Comparison of ENCODE assay signal across 9 cellular contexts in genomic region chr19:39246951-39247669, GRCh38. TPM values are rescaled to one million over a fixed set of nuclear protein-coding genes. Genes with fewer than 3 reads are reported as not detected.
DNase-seq lines count a peak whose midpoint lies in the region; ATAC-seq and TF ChIP-seq lines count a peak whose summit lies in the region.
"Had no signal": no experiment of that assay in that cellular context is flagged by ENCODE, and none has a peak within 500 bp of the region (broad histone marks: within the 10 kb centered on the region; RNA-seq: fewer than 3 reads in every experiment).

No MANE protein-coding gene starts in this region.

- no peak for TF ChIP-seq CTCF in transverse colon (IDR thresholded peaks at IDR 0.05)

- no peaks in the 10 kb centered on the region for H3K36me3 ChIP-seq in transverse colon

- peak; percentile 52 for ATAC-seq in activated naive CD8-positive, alpha-beta T cell treated with anti-CD3 and anti-CD28 coated beads, Interleukin-2, amount 10 ng/mL, durations not matched to agents 7 days and 5 days (ENCODE audit: low read depth)
- peak; percentile 42 for ATAC-seq in left colon

- peaks cover 0 to 10% (median 9%) of the 10 kb centered on the region in 4 donors for H3K4me1 ChIP-seq in transverse colon

- peaks cover 2% of the 10 kb centered on the region for H3K4me1 Mint-ChIP-seq in activated naive CD8-positive, alpha-beta T cell treated with anti-CD3 and anti-CD28 coated beads, Interleukin-2, amount 10 ng/mL, durations not matched to agents 7 days and 5 days

- H3K27me3 ChIP-seq in transverse colon, result peaks cover 51% of the 10 kb centered on the region

- TF ChIP-seq POLR2A in transverse colon (IDR thresholded peaks at IDR 0.05), result no peak

- POLR2A ChIA-PET in activated naive CD8-positive, alpha-beta T cell treated with anti-CD3 and anti-CD28 coated beads, Interleukin-2, amount 10 ng/mL, durations not matched to agents 7 days and 5 days (lab: Charles Lee), result no interaction called here

- peak overlapping the region; percentile 22 for H3K4me3 Mint-ChIP-seq in activated naive CD8-positive, alpha-beta T cell treated with anti-CD3 and anti-CD28 coated beads, Interleukin-2, amount 10 ng/mL, durations not matched to agents 7 days and 5 days

- no peak overlapping the region for H3K4me3 ChIP-seq in transverse colon

- H3K9me3 ChIP-seq in transverse colon, result no peaks in the 10 kb centered on the region

- H3K27me3 Mint-ChIP-seq in activated naive CD8-positive, alpha-beta T cell treated with anti-CD3 and anti-CD28 coated beads, Interleukin-2, amount 10 ng/mL, durations not matched to agents 7 days and 5 days, result peaks cover 8% of the 10 kb centered on the region

- 39% methylated on average over 21 of the region's 42 CpGs; no CpG with 5 or more reads in 1 of the 2 donors for WGBS in transverse colon (ENCODE audit: low coverage in 1 of 2), 2 donors

- H3K36me3 Mint-ChIP-seq in activated naive CD8-positive, alpha-beta T cell treated with anti-CD3 and anti-CD28 coated beads, Interleukin-2, amount 10 ng/mL, durations not matched to agents 7 days and 5 days, result no peaks in the 10 kb centered on the region

- DNase-seq in activated effector memory CD4-positive, alpha-beta T cell treated with anti-CD3 and anti-CD28 coated beads, Interleukin-2, amount 50 U/mL, for 16 hours, result peak; percentile 77
- DNase-seq in activated effector memory CD4-positive, alpha-beta T cell treated with Interleukin-2 at 50 U/mL for 16 hours, result no peak
- DNase-seq in activated naive CD8-positive, alpha-beta T cell treated with anti-CD3 and anti-CD28 coated beads, Interleukin-2, amount 10 ng/mL, durations not matched to agents 7 days and 5 days, result peak; percentile 39
- DNase-seq in left colon, result peak in 1 of 2 donors; percentile 24
- DNase-seq in transverse colon, result peak; percentile 16
- DNase-seq in cerebellar nuclear complex (lab: John Stamatoyannopoulos, UW), result no peak
- no peak for DNase-seq in T1000 (lab: John Stamatoyannopoulos, UW)
- DNase-seq in NCI-H2196 (lab: John Stamatoyannopoulos, UW; ENCODE audit: unreplicated experiment), result no peak
- DNase-seq: DND-41 had no signal

- TF ChIP-seq EP300 in transverse colon (IDR thresholded peaks at IDR 0.05; ENCODE audit: low read depth), result no peak

- intact Hi-C loops in left colon (cut with DNase I, micrococcal nuclease) (no loop called here), transverse colon (cut with DNase I; ENCODE audit: low total_unique reads) (no loop called here)

- in situ Hi-C loops in transverse colon (cut with MboI; ENCODE audit: low pct_ligation_motif_present in 1 of 4, low pct_unique_long_range_greater_than_20kb in 1 of 4, low sequenced_read_pairs in 3 of 4), result no loop called here

- no peak overlapping the region for H3K27ac ChIP-seq in transverse colon

- H3K27ac Mint-ChIP-seq in activated naive CD8-positive, alpha-beta T cell treated with anti-CD3 and anti-CD28 coated beads, Interleukin-2, amount 10 ng/mL, durations not matched to agents 7 days and 5 days, result no peak overlapping the region

- no peaks in the 10 kb centered on the region for H3K9me3 Mint-ChIP-seq in activated naive CD8-positive, alpha-beta T cell treated with anti-CD3 and anti-CD28 coated beads, Interleukin-2, amount 10 ng/mL, durations not matched to agents 7 days and 5 days

RNA-seq across cellular contexts. Expression of gene IFNL4, which starts 1.5 kb away (rescaled TPM):
- total RNA-seq in activated naive CD8-positive, alpha-beta T cell treated with anti-CD3 and anti-CD28 coated beads, Interleukin-2, amount 10 ng/mL, durations not matched to agents 7 days and 5 days, result not detected
- total RNA-seq in left colon (not detected), transverse colon (not detected)

RNA-seq across cellular contexts. Expression of gene IFNL3, which starts 2.3 kb away (rescaled TPM):
- total RNA-seq in activated naive CD8-positive, alpha-beta T cell treated with anti-CD3 and anti-CD28 coated beads, Interleukin-2, amount 10 ng/mL, durations not matched to agents 7 days and 5 days, result not detected
- total RNA-seq in left colon, result not detected
- total RNA-seq in transverse colon, result not detected

RNA-seq across cellular contexts. Expression of gene IFNL2, which starts 21.1 kb away (rescaled TPM):
- total RNA-seq in activated naive CD8-positive, alpha-beta T cell treated with anti-CD3 and anti-CD28 coated beads, Interleukin-2, amount 10 ng/mL, durations not matched to agents 7 days and 5 days, result not detected
- total RNA-seq in left colon (not detected), transverse colon (not detected)

RNA-seq across cellular contexts. Expression of gene SYCN, which starts 43.0 kb away (rescaled TPM):
- not detected for total RNA-seq in activated naive CD8-positive, alpha-beta T cell treated with anti-CD3 and anti-CD28 coated beads, Interleukin-2, amount 10 ng/mL, durations not matched to agents 7 days and 5 days
- total RNA-seq in left colon (not detected), transverse colon (not detected)

RNA-seq across cellular contexts. Expression of gene IFNL1, which starts 49.1 kb away (rescaled TPM):
- not detected for total RNA-seq in activated naive CD8-positive, alpha-beta T cell treated with anti-CD3 and anti-CD28 coated beads, Interleukin-2, amount 10 ng/mL, durations not matched to agents 7 days and 5 days
- total RNA-seq in left colon (not detected), transverse colon (not detected)

Comparison
In these comparisons a context has a peak if more than half of its experiments do, and no peak if none do; other contexts are left out.
1. DNase-seq: peak in activated effector memory CD4-positive, alpha-beta T cell treated with anti-CD3 and anti-CD28 coated beads, Interleukin-2, amount 50 U/mL, for 16 hours (single experiment), activated naive CD8-positive, alpha-beta T cell treated with anti-CD3 and anti-CD28 coated beads, Interleukin-2, amount 10 ng/mL, durations not matched to agents 7 days and 5 days (single experiment) and transverse colon (single experiment); none in activated effector memory CD4-positive, alpha-beta T cell treated with Interleukin-2 at 50 U/mL for 16 hours (single experiment), cerebellar nuclear complex (0 of 2), T1000 (single experiment) and NCI-H2196 (single experiment).